In genomic region chr9:137254624-137255447, GRCh38 we compare ENCODE assay signal across 1 cellular context.
TF ChIP-seq lines count a peak whose summit lies in the region.

Gene NELFB, plus strand, starts transcription at chr9:137255327.

TF ChIP-seq in K562, 482 proteins besides CTCF, POLR2A, EP300 and RAD21 (continued from another document and continues in another):
- TF ChIP-seq ATF1 (CRISPR knock-in tag; IDR thresholded peaks at IDR 0.05), result no peak
- TF ChIP-seq ATF1 (tag; IDR thresholded peaks at IDR 0.05), result peak; percentile 45; the same call in 1 of the 2 replicates
- TF ChIP-seq NFXL1 (CRISPR knock-in tag; IDR thresholded peaks at IDR 0.05), result no peak
- TF ChIP-seq DNMT1 (IDR thresholded peaks at IDR 0.05), result no peak
- no peak for TF ChIP-seq CBFB (CRISPR knock-in tag; IDR thresholded peaks at IDR 0.05)
- TF ChIP-seq CREBBP (IDR thresholded peaks at IDR 0.05; ENCODE audit: low read depth, low read length), result no peak
- TF ChIP-seq EHMT2 (IDR thresholded peaks at IDR 0.05), result no peak
- peak; percentile 89 for TF ChIP-seq HMGXB4 (CRISPR knock-in tag; IDR thresholded peaks at IDR 0.05)
- TF ChIP-seq PTRF (tag; IDR thresholded peaks at IDR 0.05), result no peak
- peak; percentile 6; the same call in 1 of the 2 replicates for TF ChIP-seq ZNF384 (IDR thresholded peaks at IDR 0.05; ENCODE audit: low read depth, low read length)
- no peak for TF ChIP-seq ZNF398 (CRISPR knock-in tag; IDR thresholded peaks at IDR 0.05)
- TF ChIP-seq ZNF217 (CRISPR knock-in tag; IDR thresholded peaks at IDR 0.05), result no peak
- no peak for TF ChIP-seq ZNF347 (CRISPR knock-in tag; IDR thresholded peaks at IDR 0.05; ENCODE audit: low read depth)
- TF ChIP-seq GABPB2 (CRISPR knock-in tag; conservative IDR thresholded peaks at IDR 0.05), result no peak
- TF ChIP-seq E2F6 (IDR thresholded peaks at IDR 0.05; ENCODE audit: borderline replicate concordance in 1 of 2, extremely low read depth in 1 of 2, insufficient read depth in 1 of 2, insufficient read length in 1 of 2, low read depth in 1 of 2, low read length in 1 of 2, poor library complexity in 1 of 2, severe bottlenecking in 1 of 2), result peak in 1 of 2 experiments; percentile 82
- no peak; a peak in 1 of 4 replicates for TF ChIP-seq MNT (conservative IDR thresholded peaks at IDR 0.05)
- no peak for TF ChIP-seq ZNF695 (CRISPR knock-in tag; IDR thresholded peaks at IDR 0.05)
- TF ChIP-seq ZFP36 (IDR thresholded peaks at IDR 0.05; ENCODE audit: low read depth, low read length, partially characterized antibody), result no peak
- peak in 1 of 2 experiments; percentile 88; a peak in 2 of 4 replicates for TF ChIP-seq NONO (IDR thresholded peaks at IDR 0.05; ENCODE audit: low read depth in 2 of 2, low read length in 1 of 2)
- TF ChIP-seq ZNF41 (CRISPR knock-in tag; conservative IDR thresholded peaks at IDR 0.05), result no peak
- no peak for TF ChIP-seq STAG1 (CRISPR knock-in tag; IDR thresholded peaks at IDR 0.05; ENCODE audit: borderline replicate concordance)
- TF ChIP-seq ETV1 (tag; conservative IDR thresholded peaks at IDR 0.05; ENCODE audit: low read depth), result no peak
- TF ChIP-seq MBD2 (IDR thresholded peaks at IDR 0.05; ENCODE audit: borderline replicate concordance, low read depth), result peak; percentile 69; the same call in 1 of the 2 replicates
- peak; percentile 20 for TF ChIP-seq HNRNPLL (IDR thresholded peaks at IDR 0.05; ENCODE audit: low read depth, low read length, poor library complexity, severe bottlenecking)
- no peak for TF ChIP-seq ARHGAP35 (IDR thresholded peaks at IDR 0.05; ENCODE audit: partially characterized antibody)
- TF ChIP-seq ZNF197 (CRISPR knock-in tag; IDR thresholded peaks at IDR 0.05; ENCODE audit: low read depth), result no peak
- TF ChIP-seq PRPF4 (IDR thresholded peaks at IDR 0.05; ENCODE audit: insufficient read depth, low read depth, low read length, poor library complexity, severe bottlenecking), result no peak
- no peak for TF ChIP-seq ZNF766 (CRISPR knock-in tag; conservative IDR thresholded peaks at IDR 0.05)
- TF ChIP-seq MTA2 (IDR thresholded peaks at IDR 0.05; ENCODE audit: low read depth), result no peak
- 0 out of 2 replicates have a peak, but pooled peaks have one; percentile 26 for TF ChIP-seq MITF (IDR thresholded peaks at IDR 0.05)
- peak; percentile 42; the same call in 1 of the 2 replicates for TF ChIP-seq NFIC (IDR thresholded peaks at IDR 0.05)
- no peak for TF ChIP-seq ZNF584 (CRISPR knock-in tag; IDR thresholded peaks at IDR 0.05; ENCODE audit: low read depth)
- no peak for TF ChIP-seq ZNF830 (CRISPR knock-in tag; IDR thresholded peaks at IDR 0.05)
- TF ChIP-seq ETS1 (conservative IDR thresholded peaks at IDR 0.05; ENCODE audit: control insufficient read depth, low read depth, low read length), result peak; percentile 92
- no peak for TF ChIP-seq ZNF699 (CRISPR knock-in tag; IDR thresholded peaks at IDR 0.05; ENCODE audit: insufficient replicate concordance)
- TF ChIP-seq ARNT (IDR thresholded peaks at IDR 0.05), result no peak
- TF ChIP-seq ZNF511 (CRISPR knock-in tag; IDR thresholded peaks at IDR 0.05), result peak; percentile 45
- no peak for TF ChIP-seq NCOA6 (IDR thresholded peaks at IDR 0.05)
- TF ChIP-seq SIRT6 (IDR thresholded peaks at IDR 0.05; ENCODE audit: low read depth, low read length), result no peak
- TF ChIP-seq CREB3 (tag; conservative IDR thresholded peaks at IDR 0.05; ENCODE audit: low read depth), result no peak
- no peak for TF ChIP-seq ZNF785 (CRISPR knock-in tag; IDR thresholded peaks at IDR 0.05)
- no peak for TF ChIP-seq SETDB1 (IDR thresholded peaks at IDR 0.05; ENCODE audit: low read length)
- TF ChIP-seq THAP12 (CRISPR knock-in tag; IDR thresholded peaks at IDR 0.05), result peak; percentile 46; the same call in 1 of the 2 replicates
- TF ChIP-seq HDAC2 (IDR thresholded peaks at IDR 0.05), result no peak
- TF ChIP-seq RUNX1 (IDR thresholded peaks at IDR 0.05; ENCODE audit: low read depth), result no peak
- TF ChIP-seq CCNT2 (IDR thresholded peaks at IDR 0.05; ENCODE audit: borderline replicate concordance, extremely low read depth, insufficient read length, low read depth, low read length), result peak; percentile 92
- TF ChIP-seq CHCHD3 (CRISPR knock-in tag; IDR thresholded peaks at IDR 0.05), result no peak
- TF ChIP-seq MECOM (CRISPR knock-in tag; IDR thresholded peaks at IDR 0.05), result no peak
- no peak for TF ChIP-seq NCOA2 (IDR thresholded peaks at IDR 0.05; ENCODE audit: partially characterized antibody in 2 of 2)
- TF ChIP-seq TAF15 (IDR thresholded peaks at IDR 0.05; ENCODE audit: low read depth, low read length), result no peak
- no peak for TF ChIP-seq SNRNP70 (optimal IDR thresholded peaks at IDR 0.05; ENCODE audit: low read depth, low read length)
- no peak for TF ChIP-seq GTF3C2 (IDR thresholded peaks at IDR 0.05; ENCODE audit: borderline replicate concordance, extremely low read depth, insufficient read length)
- TF ChIP-seq RBM39 (optimal IDR thresholded peaks at IDR 0.05; ENCODE audit: low read depth, low read length), result no peak
- TF ChIP-seq KDM2B (CRISPR knock-in tag; IDR thresholded peaks at IDR 0.05), result no peak
- TF ChIP-seq SIX5 (IDR thresholded peaks at IDR 0.05; ENCODE audit: borderline replicate concordance in 1 of 2, insufficient read depth in 1 of 2, low read depth in 1 of 2, low read length in 2 of 2), result peak; percentile 71 to 82
- no peak for TF ChIP-seq POLR3A (IDR thresholded peaks at IDR 0.05; ENCODE audit: borderline replicate concordance, extremely low read depth, insufficient read depth, insufficient read length)
- TF ChIP-seq TAF9B (IDR thresholded peaks at IDR 0.05; ENCODE audit: partially characterized antibody), result no peak
- TF ChIP-seq NFATC3 (IDR thresholded peaks at IDR 0.05), result no peak
- TF ChIP-seq TEAD1 (CRISPR knock-in tag; IDR thresholded peaks at IDR 0.05), result no peak
- no peak for TF ChIP-seq ZNF75A (CRISPR knock-in tag; IDR thresholded peaks at IDR 0.05)
